Comparison of ENCODE assay signal across 3 cellular contexts in the genomic region with DNA sequence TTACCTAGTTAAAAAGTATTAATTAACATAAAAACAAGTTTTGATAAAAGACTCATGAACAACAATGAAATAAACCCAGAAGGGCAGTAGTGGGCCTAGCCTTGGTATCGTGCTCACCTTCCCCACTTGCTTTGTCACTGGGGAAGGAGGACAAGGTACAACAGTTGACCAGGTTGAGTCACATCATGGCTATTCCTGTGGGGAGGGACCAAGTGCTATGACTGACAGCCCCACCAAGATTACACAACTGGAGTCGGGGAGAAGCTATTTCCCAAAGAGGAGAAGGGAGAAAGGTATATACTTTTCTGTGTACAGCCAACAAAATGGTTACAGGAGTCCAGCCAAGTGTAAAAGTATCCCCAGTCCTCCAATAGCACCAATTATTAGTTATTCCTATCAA.
A peak's percentile ranks its signal among the peaks of the same experiment; 100 is the strongest.
TF ChIP-seq lines count a peak whose summit lies in the region.

No MANE protein-coding gene starts in this region.

TF ChIP-seq in Ishikawa, 13 proteins besides CTCF, POLR2A, EP300 and RAD21 (continued from another document):
- TF ChIP-seq, protein P1, sequence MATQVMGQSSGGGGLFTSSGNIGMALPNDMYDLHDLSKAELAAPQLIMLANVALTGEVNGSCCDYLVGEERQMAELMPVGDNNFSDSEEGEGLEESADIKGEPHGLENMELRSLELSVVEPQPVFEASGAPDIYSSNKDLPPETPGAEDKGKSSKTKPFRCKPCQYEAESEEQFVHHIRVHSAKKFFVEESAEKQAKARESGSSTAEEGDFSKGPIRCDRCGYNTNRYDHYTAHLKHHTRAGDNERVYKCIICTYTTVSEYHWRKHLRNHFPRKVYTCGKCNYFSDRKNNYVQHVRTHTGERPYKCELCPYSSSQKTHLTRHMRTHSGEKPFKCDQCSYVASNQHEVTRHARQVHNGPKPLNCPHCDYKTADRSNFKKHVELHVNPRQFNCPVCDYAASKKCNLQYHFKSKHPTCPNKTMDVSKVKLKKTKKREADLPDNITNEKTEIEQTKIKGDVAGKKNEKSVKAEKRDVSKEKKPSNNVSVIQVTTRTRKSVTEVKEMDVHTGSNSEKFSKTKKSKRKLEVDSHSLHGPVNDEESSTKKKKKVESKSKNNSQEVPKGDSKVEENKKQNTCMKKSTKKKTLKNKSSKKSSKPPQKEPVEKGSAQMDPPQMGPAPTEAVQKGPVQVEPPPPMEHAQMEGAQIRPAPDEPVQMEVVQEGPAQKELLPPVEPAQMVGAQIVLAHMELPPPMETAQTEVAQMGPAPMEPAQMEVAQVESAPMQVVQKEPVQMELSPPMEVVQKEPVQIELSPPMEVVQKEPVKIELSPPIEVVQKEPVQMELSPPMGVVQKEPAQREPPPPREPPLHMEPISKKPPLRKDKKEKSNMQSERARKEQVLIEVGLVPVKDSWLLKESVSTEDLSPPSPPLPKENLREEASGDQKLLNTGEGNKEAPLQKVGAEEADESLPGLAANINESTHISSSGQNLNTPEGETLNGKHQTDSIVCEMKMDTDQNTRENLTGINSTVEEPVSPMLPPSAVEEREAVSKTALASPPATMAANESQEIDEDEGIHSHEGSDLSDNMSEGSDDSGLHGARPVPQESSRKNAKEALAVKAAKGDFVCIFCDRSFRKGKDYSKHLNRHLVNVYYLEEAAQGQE (IDR thresholded peaks at IDR 0.05; ENCODE audit: low read depth), result no peak
- no peak for TF ChIP-seq FOXM1 (IDR thresholded peaks at IDR 0.05; ENCODE audit: borderline replicate concordance, low read depth)
- TF ChIP-seq TCF12 (IDR thresholded peaks at IDR 0.05; ENCODE audit: low read depth), result no peak
- 0 out of 2 replicates have a peak, but pooled peaks have one; percentile 32 for TF ChIP-seq CEBPB (IDR thresholded peaks at IDR 0.05)

TF ChIP-seq in K562, 482 proteins besides CTCF, POLR2A, EP300 and RAD21:
- TF ChIP-seq, protein P2, sequence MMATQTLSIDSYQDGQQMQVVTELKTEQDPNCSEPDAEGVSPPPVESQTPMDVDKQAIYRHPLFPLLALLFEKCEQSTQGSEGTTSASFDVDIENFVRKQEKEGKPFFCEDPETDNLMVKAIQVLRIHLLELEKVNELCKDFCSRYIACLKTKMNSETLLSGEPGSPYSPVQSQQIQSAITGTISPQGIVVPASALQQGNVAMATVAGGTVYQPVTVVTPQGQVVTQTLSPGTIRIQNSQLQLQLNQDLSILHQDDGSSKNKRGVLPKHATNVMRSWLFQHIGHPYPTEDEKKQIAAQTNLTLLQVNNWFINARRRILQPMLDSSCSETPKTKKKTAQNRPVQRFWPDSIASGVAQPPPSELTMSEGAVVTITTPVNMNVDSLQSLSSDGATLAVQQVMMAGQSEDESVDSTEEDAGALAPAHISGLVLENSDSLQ (IDR thresholded peaks at IDR 0.05), result peak; percentile 66
- TF ChIP-seq, protein P3, sequence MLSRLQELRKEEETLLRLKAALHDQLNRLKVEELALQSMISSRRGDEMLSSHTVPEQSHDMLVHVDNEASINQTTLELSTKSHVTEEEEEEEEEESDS (CRISPR knock-in tag; IDR thresholded peaks at IDR 0.05), result no peak

TF ChIP-seq in HepG2, 621 proteins besides CTCF, POLR2A, EP300 and RAD21 (continued from another document):
- TF ChIP-seq, protein P4, sequence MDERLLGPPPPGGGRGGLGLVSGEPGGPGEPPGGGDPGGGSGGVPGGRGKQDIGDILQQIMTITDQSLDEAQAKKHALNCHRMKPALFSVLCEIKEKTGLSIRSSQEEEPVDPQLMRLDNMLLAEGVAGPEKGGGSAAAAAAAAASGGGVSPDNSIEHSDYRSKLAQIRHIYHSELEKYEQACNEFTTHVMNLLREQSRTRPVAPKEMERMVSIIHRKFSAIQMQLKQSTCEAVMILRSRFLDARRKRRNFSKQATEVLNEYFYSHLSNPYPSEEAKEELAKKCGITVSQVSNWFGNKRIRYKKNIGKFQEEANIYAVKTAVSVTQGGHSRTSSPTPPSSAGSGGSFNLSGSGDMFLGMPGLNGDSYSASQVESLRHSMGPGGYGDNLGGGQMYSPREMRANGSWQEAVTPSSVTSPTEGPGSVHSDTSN (CRISPR knock-in tag; IDR thresholded peaks at IDR 0.05), result peak; percentile 81
- TF ChIP-seq FOSL2 (CRISPR knock-in tag; IDR thresholded peaks at IDR 0.05), result peak; percentile 62
- 0 out of 2 replicates have a peak, but pooled peaks have one; percentile 24 for TF ChIP-seq ZNF616 (CRISPR knock-in tag; IDR thresholded peaks at IDR 0.05; ENCODE audit: low read depth)
- peak; percentile 54; the same call in 1 of the 2 replicates for TF ChIP-seq CEBPG (CRISPR knock-in tag; IDR thresholded peaks at IDR 0.05)
